In the genomic region with DNA sequence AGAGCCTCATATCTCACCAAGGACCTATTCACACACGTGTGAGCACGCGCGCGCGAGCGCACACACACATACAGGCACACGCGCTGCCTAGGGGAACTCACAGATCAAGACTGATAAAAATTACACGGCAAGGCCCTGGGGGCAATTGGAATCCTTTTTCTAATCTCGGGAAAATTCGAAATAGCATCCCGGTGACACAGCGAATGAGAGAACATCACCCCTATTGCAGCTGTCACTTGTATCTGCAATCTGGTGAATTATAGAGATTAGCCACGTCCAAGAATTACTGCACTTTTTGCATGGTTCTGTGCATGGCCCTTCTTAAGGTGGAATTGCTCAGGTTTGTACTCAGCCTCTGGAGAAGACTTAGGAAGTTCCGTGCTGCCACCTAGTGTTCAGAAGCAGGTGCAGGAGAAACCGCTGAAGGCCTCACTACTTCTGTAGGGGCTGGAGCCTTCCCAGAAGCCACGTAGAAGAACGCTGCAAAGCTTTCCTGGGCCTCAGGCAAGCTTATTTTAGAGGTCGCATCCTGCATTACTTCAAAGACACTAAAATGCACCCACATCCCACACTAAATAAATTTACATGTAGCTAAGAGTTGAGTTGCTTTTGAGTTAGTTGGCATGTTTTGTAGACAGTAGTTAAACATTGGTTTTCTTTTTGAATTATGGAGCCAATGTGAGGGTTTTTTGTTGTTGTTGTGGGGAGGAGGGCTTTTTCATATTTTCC, we compare ENCODE assay signal across 8 cellular contexts.
DNase-seq lines count a peak whose midpoint lies in the region; ATAC-seq and TF ChIP-seq lines count a peak whose summit lies in the region.

No MANE protein-coding gene starts in this region.

- no peak overlapping the region for H3K27ac ChIP-seq in lung (ENCODE audit: low read depth in 1 of 2, low read length in 1 of 2)

- DNase-seq in AML-193 (lab: John Stamatoyannopoulos, UW), result peak; percentile 52 to 69
- DNase-seq in NCI-H460 (ENCODE audit: extremely low read depth, low read depth), result peak; percentile 72
- peak; percentile 2 to 19 for DNase-seq in activated CD4-positive, alpha-beta T cell treated with anti-CD3 and anti-CD28 coated beads for 4 hours
- peak; percentile 5 for DNase-seq in effector CD8-positive, alpha-beta T cell (lab: John Stamatoyannopoulos, UW)
- peak; percentile 73 for DNase-seq in lung (ENCODE audit: low spot score)
- peak; percentile 21 for DNase-seq in stimulated activated CD8-positive, alpha-beta memory T cell treated with anti-CD3 and anti-CD28 coated beads, Interleukin-15, amount 100 ng/mL, for 48 hours (ENCODE audit: low read depth in 2 of 2)

- H3K4me1 ChIP-seq in lung (ENCODE audit: control insufficient read depth in 2 of 2, insufficient read depth in 2 of 2, low read length in 2 of 2), result no peaks in the 10 kb centered on the region

- ATAC-seq in GM19043 (IDR thresholded peaks at IDR 0.05; ENCODE audit: low read depth, unreplicated experiment) (peak; percentile 80), HG03457 (IDR thresholded peaks at IDR 0.05; ENCODE audit: unreplicated experiment) (peak; percentile 59), lung (ENCODE audit: insufficient read depth, low FRiP score) (peak; percentile 69)

- 50 to 60% methylated on average over 20 of the region's 20 CpGs for WGBS in lung, 2 donors

- H3K9me3 ChIP-seq in lung (ENCODE audit: control insufficient read depth in 2 of 2, insufficient read depth in 1 of 2, low read length in 1 of 2), result peaks cover 0 to 3% of the 10 kb centered on the region in 2 donors

- no peak overlapping the region for H3K4me3 ChIP-seq in lung

- TF ChIP-seq CTCF in lung (IDR thresholded peaks at IDR 0.05; ENCODE audit: control extremely low read depth, extremely low read depth), result peak; percentile 41

- H3K36me3 ChIP-seq in lung (ENCODE audit: control insufficient read depth in 2 of 2, insufficient read depth in 2 of 2, low read length in 2 of 2), result no peaks in the 10 kb centered on the region

- no peaks in the 10 kb centered on the region for H3K27me3 ChIP-seq in lung (ENCODE audit: control insufficient read depth, insufficient read depth)

Comparison
In these comparisons a context has a peak if more than half of its experiments do, and no peak if none do; other contexts are left out.
1. DNase-seq: peak in every context shown above with its lines; median percentile 73 in lung; 72 in NCI-H460; 60 in AML-193; 21 in stimulated activated CD8-positive, alpha-beta memory T cell treated with anti-CD3 and anti-CD28 coated beads, Interleukin-15, amount 100 ng/mL, for 48 hours; 10 in activated CD4-positive, alpha-beta T cell treated with anti-CD3 and anti-CD28 coated beads for 4 hours; 5 in effector CD8-positive, alpha-beta T cell.